In the genomic region with DNA sequence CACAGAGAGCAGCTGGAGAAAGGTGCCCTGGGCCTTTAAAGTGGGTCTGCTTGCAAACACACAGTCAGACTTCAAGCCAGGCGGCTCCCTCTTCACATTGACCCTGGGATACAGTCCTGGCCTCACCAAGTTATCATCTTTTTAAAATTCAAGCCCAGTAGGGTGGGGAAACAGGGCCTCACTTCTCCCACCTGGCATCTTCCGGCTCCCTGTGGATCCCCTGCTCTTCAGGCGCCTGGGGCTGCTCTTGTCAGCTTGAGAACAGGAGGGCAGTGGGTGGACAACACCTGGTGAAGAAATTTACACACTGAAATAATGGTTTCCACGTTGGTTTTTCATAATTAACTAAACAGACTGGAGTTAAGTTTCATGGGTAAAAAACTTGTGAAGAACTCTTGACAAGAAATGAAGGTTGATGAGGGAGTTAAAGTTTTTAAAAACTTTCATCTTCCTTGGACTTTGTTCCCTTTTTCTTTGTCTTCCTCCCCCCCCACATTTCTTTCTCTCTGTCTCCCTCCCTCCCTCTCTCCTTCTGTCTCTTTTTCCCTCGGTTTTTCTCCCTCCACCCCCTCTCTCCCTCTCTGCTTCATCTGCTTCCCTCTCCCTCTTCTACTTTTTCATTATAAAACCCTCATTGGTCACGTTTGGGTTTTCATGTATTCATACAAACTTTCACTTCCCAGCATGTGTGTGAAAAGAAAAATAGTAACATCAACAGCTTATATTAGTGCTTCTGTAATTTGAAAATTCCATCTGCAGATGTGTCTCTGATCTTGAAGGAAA, we compare ENCODE assay signal across 7 cellular contexts.
"Had no signal": no experiment of that assay in that cellular context is flagged by ENCODE, and none has a peak within 500 bp of the region (broad histone marks: within the 10 kb centered on the region; RNA-seq: fewer than 3 reads in every experiment).

No MANE protein-coding gene starts in this region.

- DNase-seq: GM23248, H9, HCEC 1CT, Karpas-422, KBM-7 had no signal

- H3K36me3 Mint-ChIP-seq: IgD-negative memory B cell had no signal

- H3K27ac Mint-ChIP-seq: H9, IgD-negative memory B cell had no signal

- H3K4me3 Mint-ChIP-seq: H9, IgD-negative memory B cell had no signal

- H3K4me3 ChIP-seq: GM23248 had no signal

- H3K4me1 Mint-ChIP-seq: IgD-negative memory B cell had no signal

- ATAC-seq: HepG2 had no signal
